In genomic region chrX:9466115-9466495, GRCh38 we compare ENCODE assay signal across 2 cellular contexts.
TF ChIP-seq lines count a peak whose summit lies in the region.

No MANE protein-coding gene starts in this region.

TF ChIP-seq in SK-N-SH treated with all-trans-retinoic acid at 6 μM for 48 hours, 23 proteins besides CTCF, POLR2A, EP300 and RAD21 (continued from another document):
- TF ChIP-seq ZFP3 (CRISPR knock-in tag; IDR thresholded peaks at IDR 0.05): no peak
- TF ChIP-seq PPARA (CRISPR knock-in tag; IDR thresholded peaks at IDR 0.05; ENCODE audit: borderline replicate concordance): no peak
- TF ChIP-seq, protein P1, sequence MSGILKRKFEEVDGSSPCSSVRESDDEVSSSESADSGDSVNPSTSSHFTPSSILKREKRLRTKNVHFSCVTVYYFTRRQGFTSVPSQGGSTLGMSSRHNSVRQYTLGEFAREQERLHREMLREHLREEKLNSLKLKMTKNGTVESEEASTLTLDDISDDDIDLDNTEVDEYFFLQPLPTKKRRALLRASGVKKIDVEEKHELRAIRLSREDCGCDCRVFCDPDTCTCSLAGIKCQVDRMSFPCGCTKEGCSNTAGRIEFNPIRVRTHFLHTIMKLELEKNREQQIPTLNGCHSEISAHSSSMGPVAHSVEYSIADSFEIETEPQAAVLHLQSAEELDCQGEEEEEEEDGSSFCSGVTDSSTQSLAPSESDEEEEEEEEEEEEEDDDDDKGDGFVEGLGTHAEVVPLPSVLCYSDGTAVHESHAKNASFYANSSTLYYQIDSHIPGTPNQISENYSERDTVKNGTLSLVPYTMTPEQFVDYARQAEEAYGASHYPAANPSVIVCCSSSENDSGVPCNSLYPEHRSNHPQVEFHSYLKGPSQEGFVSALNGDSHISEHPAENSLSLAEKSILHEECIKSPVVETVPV (CRISPR knock-in tag; IDR thresholded peaks at IDR 0.05): no peak
- no peak for TF ChIP-seq POU6F1 (CRISPR knock-in tag; IDR thresholded peaks at IDR 0.05; ENCODE audit: borderline replicate concordance, low read depth)
- TF ChIP-seq, protein P2, sequence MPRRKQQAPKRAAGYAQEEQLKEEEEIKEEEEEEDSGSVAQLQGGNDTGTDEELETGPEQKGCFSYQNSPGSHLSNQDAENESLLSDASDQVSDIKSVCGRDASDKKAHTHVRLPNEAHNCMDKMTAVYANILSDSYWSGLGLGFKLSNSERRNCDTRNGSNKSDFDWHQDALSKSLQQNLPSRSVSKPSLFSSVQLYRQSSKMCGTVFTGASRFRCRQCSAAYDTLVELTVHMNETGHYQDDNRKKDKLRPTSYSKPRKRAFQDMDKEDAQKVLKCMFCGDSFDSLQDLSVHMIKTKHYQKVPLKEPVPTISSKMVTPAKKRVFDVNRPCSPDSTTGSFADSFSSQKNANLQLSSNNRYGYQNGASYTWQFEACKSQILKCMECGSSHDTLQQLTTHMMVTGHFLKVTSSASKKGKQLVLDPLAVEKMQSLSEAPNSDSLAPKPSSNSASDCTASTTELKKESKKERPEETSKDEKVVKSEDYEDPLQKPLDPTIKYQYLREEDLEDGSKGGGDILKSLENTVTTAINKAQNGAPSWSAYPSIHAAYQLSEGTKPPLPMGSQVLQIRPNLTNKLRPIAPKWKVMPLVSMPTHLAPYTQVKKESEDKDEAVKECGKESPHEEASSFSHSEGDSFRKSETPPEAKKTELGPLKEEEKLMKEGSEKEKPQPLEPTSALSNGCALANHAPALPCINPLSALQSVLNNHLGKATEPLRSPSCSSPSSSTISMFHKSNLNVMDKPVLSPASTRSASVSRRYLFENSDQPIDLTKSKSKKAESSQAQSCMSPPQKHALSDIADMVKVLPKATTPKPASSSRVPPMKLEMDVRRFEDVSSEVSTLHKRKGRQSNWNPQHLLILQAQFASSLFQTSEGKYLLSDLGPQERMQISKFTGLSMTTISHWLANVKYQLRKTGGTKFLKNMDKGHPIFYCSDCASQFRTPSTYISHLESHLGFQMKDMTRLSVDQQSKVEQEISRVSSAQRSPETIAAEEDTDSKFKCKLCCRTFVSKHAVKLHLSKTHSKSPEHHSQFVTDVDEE (CRISPR knock-in tag; IDR thresholded peaks at IDR 0.05): no peak
- TF ChIP-seq TCF4 (CRISPR knock-in tag; IDR thresholded peaks at IDR 0.05; ENCODE audit: borderline replicate concordance): no peak
- TF ChIP-seq ZFP30 (CRISPR knock-in tag; IDR thresholded peaks at IDR 0.05): no peak
- TF ChIP-seq ESRRG (CRISPR knock-in tag; IDR thresholded peaks at IDR 0.05): no peak

TF ChIP-seq in H1, 55 proteins besides CTCF, POLR2A, EP300 and RAD21 (continued from another document):
- TF ChIP-seq SIX5 (IDR thresholded peaks at IDR 0.05; ENCODE audit: low read depth, low read length) (no peak), TAF1 (IDR thresholded peaks at IDR 0.05; ENCODE audit: low read depth, low read length) (no peak), SIRT6 (IDR thresholded peaks at IDR 0.05; ENCODE audit: low read length) (no peak), MAX (IDR thresholded peaks at IDR 0.05) (peak; percentile 66), NANOG (IDR thresholded peaks at IDR 0.05; ENCODE audit: insufficient read depth, low read depth, low read length, poor library complexity, severe bottlenecking) (no peak), SAP30 (IDR thresholded peaks at IDR 0.05; ENCODE audit: insufficient read depth, insufficient replicate concordance, low read length) (no peak)
